ENCODE assay signal across 8 cellular contexts in genomic region chr1:74504125-74505065, GRCh38. TPM values are rescaled to one million over a fixed set of nuclear protein-coding genes. Genes with fewer than 3 reads are reported as not detected.
A peak's percentile ranks its signal among the peaks of the same experiment; 100 is the strongest.
DNase-seq lines count a peak whose midpoint lies in the region; ATAC-seq and TF ChIP-seq lines count a peak whose summit lies in the region.

No MANE protein-coding gene starts in this region.

- ATAC-seq in DND-41 (ENCODE audit: insufficient read depth, low read depth) (peak; percentile 89), GM21360 (IDR thresholded peaks at IDR 0.05; ENCODE audit: unreplicated experiment) (peak; percentile 93), HG03558 (IDR thresholded peaks at IDR 0.05; ENCODE audit: extremely low read depth, unreplicated experiment) (peak; percentile 79)
- peak; percentile 65 to 69 for ATAC-seq in activated T-cell treated with anti-CD3 and anti-CD28 coated beads, Interleukin-2, amount 50 U/mL, for 4 hours

- H3K9me3 Mint-ChIP-seq in activated T-cell treated with anti-CD3 and anti-CD28 coated beads, Interleukin-2, amount 50 U/mL, for 4 hours: no peaks in the 10 kb centered on the region

- no peaks in the 10 kb centered on the region for H3K79me2 ChIP-seq in DND-41 (ENCODE audit: insufficient read depth, low read length)

- no peak overlapping the region for H3K27ac ChIP-seq in DND-41 (ENCODE audit: low read length)

- H3K36me3 Mint-ChIP-seq in activated T-cell treated with anti-CD3 and anti-CD28 coated beads, Interleukin-2, amount 50 U/mL, for 4 hours (ENCODE audit: insufficient read depth): no peaks in the 10 kb centered on the region

- H4K20me1 ChIP-seq in DND-41 (ENCODE audit: insufficient read depth, low read length): no peaks in the 10 kb centered on the region

- DNase-seq in DND-41: peak; percentile 61
- peak; percentile 82 for DNase-seq in NCI-H748 treated with DMSO at 0.1 percent for 48 hours (lab: John Stamatoyannopoulos, UW)
- DNase-seq in activated T-cell treated with anti-CD3 and anti-CD28 coated beads, Interleukin-2, amount 50 U/mL, for 4 hours: no peak
- DNase-seq in globus pallidus (ENCODE audit: low spot score): peak; percentile 62
- DNase-seq in posterior cingulate gyrus: peak; percentile 52 to 94 (median 70)
- no peak for DNase-seq in T1000 (lab: John Stamatoyannopoulos, UW)

- H2AFZ ChIP-seq in DND-41 (ENCODE audit: low read depth, low read length): no peak overlapping the region

- H3K9me3 ChIP-seq in DND-41 (ENCODE audit: insufficient read depth, low read length, severe bottlenecking): no peaks in the 10 kb centered on the region

- H3K4me3 ChIP-seq in DND-41 (ENCODE audit: low read depth in 1 of 2, low read length in 2 of 2): no peak overlapping the region

- no peak overlapping the region for H3K9ac ChIP-seq in DND-41 (ENCODE audit: low read depth, low read length)

- intact Hi-C loops in posterior cingulate gyrus (cut with DNase I): no loop called here

- no peaks in the 10 kb centered on the region for H3K4me1 Mint-ChIP-seq in activated T-cell treated with anti-CD3 and anti-CD28 coated beads, Interleukin-2, amount 50 U/mL, for 4 hours (ENCODE audit: low read depth)

- peak; percentile 83 for TF ChIP-seq CTCF in DND-41 (IDR thresholded peaks at IDR 0.05; ENCODE audit: borderline replicate concordance, extremely low read depth, low read length, poor library complexity, severe bottlenecking)

- no peaks in the 10 kb centered on the region for H3K36me3 ChIP-seq in DND-41 (ENCODE audit: insufficient read depth, low read length)

- H3K4me2 ChIP-seq in DND-41 (ENCODE audit: insufficient read depth, low read length): no peak overlapping the region

- no peaks in the 10 kb centered on the region for H3K27me3 ChIP-seq in DND-41 (ENCODE audit: insufficient read depth, low read length, poor library complexity)

- no peak overlapping the region for H3K4me3 Mint-ChIP-seq in activated T-cell treated with anti-CD3 and anti-CD28 coated beads, Interleukin-2, amount 50 U/mL, for 4 hours

- H3K27me3 Mint-ChIP-seq in activated T-cell treated with anti-CD3 and anti-CD28 coated beads, Interleukin-2, amount 50 U/mL, for 4 hours (ENCODE audit: low read depth): peaks cover 2% of the 10 kb centered on the region

- no peaks in the 10 kb centered on the region for H3K4me1 ChIP-seq in DND-41 (ENCODE audit: insufficient read depth, low read length)

RNA-seq across cellular contexts. Expression of gene LRRC53, which starts 8.0 kb away (rescaled TPM):
- not detected for total RNA-seq in activated T-cell treated with anti-CD3 and anti-CD28 coated beads, Interleukin-2, amount 50 U/mL, for 4 hours

Comparison
In these comparisons a context has a peak if more than half of its experiments do, and no peak if none do; other contexts are left out.
1. DNase-seq: peak in DND-41 (single experiment), NCI-H748 treated with DMSO at 0.1 percent for 48 hours (single experiment), globus pallidus (single experiment) and posterior cingulate gyrus (10 of 10); none in activated T-cell treated with anti-CD3 and anti-CD28 coated beads, Interleukin-2, amount 50 U/mL, for 4 hours (single experiment) and T1000 (single experiment).
2. Peak in every context shown above with its lines, with median percentiles within 50 percentile points of each other: ATAC-seq.